In the genomic region with DNA sequence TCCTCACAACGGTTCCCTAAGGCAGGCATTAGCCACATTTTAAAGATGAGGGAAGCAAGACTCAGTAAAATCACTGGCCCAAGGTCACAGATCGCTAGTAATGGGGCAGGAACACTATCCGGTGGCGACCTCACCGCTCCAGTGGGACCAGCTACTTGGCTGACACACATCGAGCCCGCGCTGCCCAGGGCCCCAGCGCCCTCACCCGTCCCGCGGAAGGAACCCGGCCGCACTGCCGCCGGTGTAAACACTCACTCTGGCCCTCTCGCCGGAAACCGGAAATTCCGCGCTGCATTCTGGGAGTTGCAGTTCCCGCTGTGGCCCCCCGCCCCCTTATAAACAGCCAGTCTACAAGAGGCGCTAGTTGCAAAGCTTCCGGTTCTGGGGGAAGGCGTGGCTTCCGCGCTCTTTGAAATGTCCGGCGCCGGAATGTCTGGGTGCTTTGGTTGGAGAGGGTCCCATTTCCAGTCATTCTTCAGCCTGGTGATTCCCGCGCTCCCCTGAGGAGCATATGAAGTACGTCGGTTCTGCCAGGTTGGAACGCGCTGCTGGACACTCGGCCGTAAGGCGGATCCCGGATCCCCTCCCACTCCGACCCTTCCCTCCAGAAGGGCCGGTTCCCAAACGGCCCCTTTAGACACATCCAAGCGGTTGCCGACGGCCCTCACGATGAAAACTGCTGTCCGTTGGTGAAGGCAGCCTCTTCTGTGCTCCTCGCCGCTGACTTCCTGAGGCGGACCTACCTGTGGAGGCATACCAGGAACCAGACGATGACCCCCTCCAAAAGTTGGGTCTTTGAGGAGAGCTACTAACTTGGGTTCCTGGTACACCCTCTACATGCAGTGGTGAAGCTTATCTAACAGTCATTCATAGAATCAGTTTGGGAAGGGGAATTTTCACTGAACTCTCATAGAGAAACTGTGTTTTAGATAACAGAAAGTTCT, we compare ENCODE assay signal across 8 cellular contexts. TPM values are rescaled to one million over a fixed set of nuclear protein-coding genes. Genes with fewer than 3 reads are reported as not detected.
DNase-seq lines count a peak whose midpoint lies in the region; ATAC-seq and TF ChIP-seq lines count a peak whose summit lies in the region.

A gene with protein sequence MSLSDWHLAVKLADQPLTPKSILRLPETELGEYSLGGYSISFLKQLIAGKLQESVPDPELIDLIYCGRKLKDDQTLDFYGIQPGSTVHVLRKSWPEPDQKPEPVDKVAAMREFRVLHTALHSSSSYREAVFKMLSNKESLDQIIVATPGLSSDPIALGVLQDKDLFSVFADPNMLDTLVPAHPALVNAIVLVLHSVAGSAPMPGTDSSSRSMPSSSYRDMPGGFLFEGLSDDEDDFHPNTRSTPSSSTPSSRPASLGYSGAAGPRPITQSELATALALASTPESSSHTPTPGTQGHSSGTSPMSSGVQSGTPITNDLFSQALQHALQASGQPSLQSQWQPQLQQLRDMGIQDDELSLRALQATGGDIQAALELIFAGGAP (minus strand): TSS at position 258 of the 944 bp plus-strand sequence. CDS start 2,293 bp downstream, outside the sequence.

- no peaks in the 10 kb centered on the region for H3K27me3 ChIP-seq in PC-3 (ENCODE audit: low read length)

- TF ChIP-seq RAD21 in Ishikawa (IDR thresholded peaks at IDR 0.05; ENCODE audit: low read depth): peak; percentile 33; the same call in 1 of the 2 replicates

- DNase-seq in DMS153 treated with DMSO at 0.1 percent for 48 hours (lab: John Stamatoyannopoulos, UW; ENCODE audit: unreplicated experiment): peak; percentile 41
- DNase-seq in PC-3: peak; percentile 97
- DNase-seq in activated T-cell treated with anti-CD3 and anti-CD28 coated beads for 48 hours (ENCODE audit: low read depth): peak; percentile 96
- DNase-seq in epithelial cell of prostate (ENCODE audit: low read depth, low spot score): peak; percentile 77
- DNase-seq in mucosa of gallbladder (ENCODE audit: low spot score): peak; percentile 98
- peak; percentile 93 to 96 for DNase-seq in stimulated activated CD8-positive, alpha-beta memory T cell treated with anti-CD3 and anti-CD28 coated beads, Interleukin-4, amount 100 ng/mL, for 4 hours (ENCODE audit: low read depth in 2 of 2, low spot score in 1 of 2)

- H3K4me1 ChIP-seq in PC-3 (ENCODE audit: insufficient read depth, low read length): 0 out of 2 replicates have a peak, but pooled peaks cover 5% of the 10 kb centered on the region

- peak; percentile 42; the same call in 1 of the 2 replicates for TF ChIP-seq CTCF in PC-3 (conservative IDR thresholded peaks at IDR 0.05; ENCODE audit: low read depth, low read length)

- ATAC-seq in GM21529 (IDR thresholded peaks at IDR 0.05; ENCODE audit: unreplicated experiment) (peak; percentile 70), PC-3 (peak; percentile 95)

- H3K9me3 ChIP-seq in PC-3 (ENCODE audit: low read length): 0 out of 2 replicates have a peak, but pooled peaks cover 4% of the 10 kb centered on the region

- H3K4me3 ChIP-seq in PC-3 (ENCODE audit: low read length): peak within 1 kb of the TSS; percentile 85

- intact Hi-C loops in PC-3 (cut with micrococcal nuclease): loop anchor here (1.0 to 5.0 kb wide), 3 partner anchors 81 to 156 kb away; a partner anchor contains a TSS

- no peaks in the 10 kb centered on the region for H3F3A ChIP-seq in PC-3 (ENCODE audit: low read length, unreplicated experiment)

- CTCF ChIA-PET in PC-3 (lab: Charles Lee): interaction anchor here (0.6 to 1.2 kb wide), 3 partner anchors 52 to 85 kb away, joined by 3 to 6 read pairs (median 3); no protein-coding TSS in a partner anchor

- TF ChIP-seq EP300 in Ishikawa (IDR thresholded peaks at IDR 0.05; ENCODE audit: borderline replicate concordance): no peak

- H2AFZ ChIP-seq in PC-3 (ENCODE audit: low read length): peak within 1 kb of the TSS; percentile 88

- BruUV-seq in PC-3 (replicated peaks; lab: Mats Ljungman, UMichigan): TSS peak; percentile 92

- POLR2A ChIA-PET in PC-3 (lab: Charles Lee; ENCODE audit: unreplicated experiment): interaction anchor here (0.5 kb wide), 2 partner anchors 50 to 344 kb away, joined by 3 to 5 read pairs; no protein-coding TSS in a partner anchor

- H3K27ac ChIP-seq in PC-3 (ENCODE audit: low read length) (peak within 1 kb of the TSS; percentile 57), epithelial cell of prostate (peak within 1 kb of the TSS; percentile 40)

- no peaks in the 10 kb centered on the region for H3K9me2 ChIP-seq in PC-3 (replicated peaks; ENCODE audit: low read length)

- H3K36me3 ChIP-seq in PC-3 (ENCODE audit: low read depth, low read length): peaks cover 4% of the 10 kb centered on the region; the same call in 1 of the 2 replicates

- peak within 1 kb of the TSS; percentile 97 for H3K4me2 ChIP-seq in PC-3 (ENCODE audit: low read length)

- peak within 1 kb of the TSS; percentile 75 for H3K9ac ChIP-seq in PC-3 (ENCODE audit: low read length)

- H4K20me1 ChIP-seq in PC-3 (ENCODE audit: low read length): no peaks in the 10 kb centered on the region

- H3K79me2 ChIP-seq in PC-3 (ENCODE audit: low read length): peaks cover 36% of the 10 kb centered on the region

TF ChIP-seq in Ishikawa, 13 proteins besides CTCF, POLR2A, EP300 and RAD21:
- TF ChIP-seq, protein P1, sequence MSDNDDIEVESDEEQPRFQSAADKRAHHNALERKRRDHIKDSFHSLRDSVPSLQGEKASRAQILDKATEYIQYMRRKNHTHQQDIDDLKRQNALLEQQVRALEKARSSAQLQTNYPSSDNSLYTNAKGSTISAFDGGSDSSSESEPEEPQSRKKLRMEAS (IDR thresholded peaks at IDR 0.05): peak; percentile 70; the same call in 1 of the 2 replicates
- 0 out of 2 replicates have a peak, but pooled peaks have one; percentile 37 for TF ChIP-seq TEAD4 (IDR thresholded peaks at IDR 0.05)
- TF ChIP-seq CREB1 (IDR thresholded peaks at IDR 0.05; ENCODE audit: low read depth): 0 out of 2 replicates have a peak, but pooled peaks have one; percentile 13
- TF ChIP-seq, protein P2, sequence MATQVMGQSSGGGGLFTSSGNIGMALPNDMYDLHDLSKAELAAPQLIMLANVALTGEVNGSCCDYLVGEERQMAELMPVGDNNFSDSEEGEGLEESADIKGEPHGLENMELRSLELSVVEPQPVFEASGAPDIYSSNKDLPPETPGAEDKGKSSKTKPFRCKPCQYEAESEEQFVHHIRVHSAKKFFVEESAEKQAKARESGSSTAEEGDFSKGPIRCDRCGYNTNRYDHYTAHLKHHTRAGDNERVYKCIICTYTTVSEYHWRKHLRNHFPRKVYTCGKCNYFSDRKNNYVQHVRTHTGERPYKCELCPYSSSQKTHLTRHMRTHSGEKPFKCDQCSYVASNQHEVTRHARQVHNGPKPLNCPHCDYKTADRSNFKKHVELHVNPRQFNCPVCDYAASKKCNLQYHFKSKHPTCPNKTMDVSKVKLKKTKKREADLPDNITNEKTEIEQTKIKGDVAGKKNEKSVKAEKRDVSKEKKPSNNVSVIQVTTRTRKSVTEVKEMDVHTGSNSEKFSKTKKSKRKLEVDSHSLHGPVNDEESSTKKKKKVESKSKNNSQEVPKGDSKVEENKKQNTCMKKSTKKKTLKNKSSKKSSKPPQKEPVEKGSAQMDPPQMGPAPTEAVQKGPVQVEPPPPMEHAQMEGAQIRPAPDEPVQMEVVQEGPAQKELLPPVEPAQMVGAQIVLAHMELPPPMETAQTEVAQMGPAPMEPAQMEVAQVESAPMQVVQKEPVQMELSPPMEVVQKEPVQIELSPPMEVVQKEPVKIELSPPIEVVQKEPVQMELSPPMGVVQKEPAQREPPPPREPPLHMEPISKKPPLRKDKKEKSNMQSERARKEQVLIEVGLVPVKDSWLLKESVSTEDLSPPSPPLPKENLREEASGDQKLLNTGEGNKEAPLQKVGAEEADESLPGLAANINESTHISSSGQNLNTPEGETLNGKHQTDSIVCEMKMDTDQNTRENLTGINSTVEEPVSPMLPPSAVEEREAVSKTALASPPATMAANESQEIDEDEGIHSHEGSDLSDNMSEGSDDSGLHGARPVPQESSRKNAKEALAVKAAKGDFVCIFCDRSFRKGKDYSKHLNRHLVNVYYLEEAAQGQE (IDR thresholded peaks at IDR 0.05; ENCODE audit: low read depth): no peak
- no peak for TF ChIP-seq ZBTB7A (IDR thresholded peaks at IDR 0.05; ENCODE audit: low read depth)
- peak; percentile 73 for TF ChIP-seq YY1 (IDR thresholded peaks at IDR 0.05; ENCODE audit: low read depth)
- TF ChIP-seq TCF12 (IDR thresholded peaks at IDR 0.05; ENCODE audit: low read depth): peak; percentile 63
- peak; percentile 38; the same call in 1 of the 2 replicates for TF ChIP-seq NFIC (IDR thresholded peaks at IDR 0.05)
- no peak for TF ChIP-seq EGR1 (IDR thresholded peaks at IDR 0.05)
- peak; percentile 89 for TF ChIP-seq TAF1 (IDR thresholded peaks at IDR 0.05; ENCODE audit: low read depth)
TF ChIP-seq in Ishikawa: peak in this region for 7.

RNA-seq across cellular contexts. Expression of the gene that starts here (rescaled TPM):
- 46.1 and 57.1 TPM in 2 replicates for total RNA-seq in PC-3 (2014; rRNA removed)
- 43.1 TPM for total RNA-seq in mucosa of gallbladder

Comparison
In these comparisons a context has a peak if more than half of its experiments do, and no peak if none do; other contexts are left out.
1. Peak in every context shown above with its lines: DNase-seq, ATAC-seq, H3K4me3 ChIP-seq and H3K27ac ChIP-seq.
2. DNase-seq: peak in every context shown above with its lines; median percentile 98 in mucosa of gallbladder; 97 in PC-3; 96 in activated T-cell treated with anti-CD3 and anti-CD28 coated beads for 48 hours; 94 in stimulated activated CD8-positive, alpha-beta memory T cell treated with anti-CD3 and anti-CD28 coated beads, Interleukin-4, amount 100 ng/mL, for 4 hours; 77 in epithelial cell of prostate; 41 in DMS153 treated with DMSO at 0.1 percent for 48 hours.